In genomic region chr17:78117027-78117981, GRCh38 we compare ENCODE assay signal across 9 cellular contexts. TPM values are rescaled to one million over a fixed set of nuclear protein-coding genes. Genes with fewer than 3 reads are reported as not detected.
DNase-seq lines count a peak whose midpoint lies in the region; ATAC-seq and TF ChIP-seq lines count a peak whose summit lies in the region.
"Had no signal": no experiment of that assay in that cellular context is flagged by ENCODE, and none has a peak within 500 bp of the region (broad histone marks: within the 10 kb centered on the region; RNA-seq: fewer than 3 reads in every experiment).

No MANE protein-coding gene starts in this region.

- CTCF ChIA-PET in naive thymus-derived CD4-positive, alpha-beta T cell (lab: Charles Lee): interaction anchor here (0.5 to 5.8 kb wide), 5 partner anchors 13 to 66 kb away, joined by 3 to 59 read pairs (median 5); no protein-coding TSS in a partner anchor

- in situ Hi-C loops in brain microvascular endothelial cell (cut with HindIII; ENCODE audit: low pct_ligation_motif_present, low sequenced_read_pairs) (no loop called here), HAP-1 (cut with MboI; ENCODE audit: low sequenced_read_pairs) (loop anchor here (25.0 kb wide), 1 partner anchor 595 kb away; no protein-coding TSS in a partner anchor)

- H3K9me3 Mint-ChIP-seq in naive thymus-derived CD4-positive, alpha-beta T cell: peaks cover 0 to 14% (median 0%) of the 10 kb centered on the region in 11 donors

- intact Hi-C loops in naive thymus-derived CD4-positive, alpha-beta T cell (cut with micrococcal nuclease): loop anchor here in 1 of 2 donors (1.0 kb wide), 1 partner anchor 17 kb away; no protein-coding TSS in a partner anchor

- H3K36me3 ChIP-seq in brain microvascular endothelial cell (replicated peaks) (no peaks in the 10 kb centered on the region), HAP-1 (replicated peaks) (no peaks in the 10 kb centered on the region)
- peaks cover 11 to 84% (median 29%) of the 10 kb centered on the region in 3 experiments for H3K36me3 ChIP-seq in naive thymus-derived CD4-positive, alpha-beta T cell (ENCODE audit: control insufficient read depth in 2 of 3, insufficient read depth in 3 of 3, low read length in 3 of 3)

- no peaks in the 10 kb centered on the region for H3K27me3 Mint-ChIP-seq in naive thymus-derived CD4-positive, alpha-beta T cell

- H3K4me1 Mint-ChIP-seq in naive thymus-derived CD4-positive, alpha-beta T cell: peaks cover 42 to 74% (median 51%) of the 10 kb centered on the region in 7 donors

- H3K36me3 Mint-ChIP-seq in naive thymus-derived CD4-positive, alpha-beta T cell: peaks cover 3 to 37% (median 15%) of the 10 kb centered on the region in 5 donors

- ATAC-seq in naive thymus-derived CD4-positive, alpha-beta T cell: no peak
- no peak for ATAC-seq in GM18505 (IDR thresholded peaks at IDR 0.05; ENCODE audit: unreplicated experiment)
- no peak for ATAC-seq in omental fat pad (ENCODE audit: low FRiP score)

- DNase-seq in Daoy (ENCODE audit: low read depth) (peak; percentile 58), NCI-H2029 (lab: John Stamatoyannopoulos, UW) (peak; percentile 38), brain microvascular endothelial cell (no peak), omental fat pad (ENCODE audit: low spot score) (no peak), HAP-1 (ENCODE audit: low spot score in 2 of 2) (no peak), UCSD-AML1 (lab: John Stamatoyannopoulos, UW; ENCODE audit: unreplicated experiment) (no peak)
- DNase-seq in naive thymus-derived CD4-positive, alpha-beta T cell: peak in 1 of 9 donors; percentile 39

- H3K4me3 Mint-ChIP-seq in naive thymus-derived CD4-positive, alpha-beta T cell: peak overlapping the region in 7 of 10 donors; percentile 4 to 93 (median 42)

- H3K27me3 ChIP-seq in brain microvascular endothelial cell (replicated peaks) (no peaks in the 10 kb centered on the region), HAP-1 (ENCODE audit: low read depth) (no peaks in the 10 kb centered on the region)
- no peaks in the 10 kb centered on the region for H3K27me3 ChIP-seq in naive thymus-derived CD4-positive, alpha-beta T cell (ENCODE audit: control insufficient read depth in 2 of 2, insufficient read depth in 2 of 2, low read length in 2 of 2)

- H3K27ac Mint-ChIP-seq in naive thymus-derived CD4-positive, alpha-beta T cell: peak overlapping the region; percentile 38 to 87 (median 77)

- no peak for TF ChIP-seq POLR2A in GM18505 (IDR thresholded peaks at IDR 0.05; ENCODE audit: borderline replicate concordance, extremely low read depth, insufficient read depth, insufficient read length)

- no peak overlapping the region for H3K27ac ChIP-seq in brain microvascular endothelial cell
- H3K27ac ChIP-seq in naive thymus-derived CD4-positive, alpha-beta T cell (ENCODE audit: low read depth, low read length): peak overlapping the region; percentile 44

- H3K9me3 ChIP-seq in naive thymus-derived CD4-positive, alpha-beta T cell (ENCODE audit: control insufficient read depth in 2 of 3, low read length in 3 of 3): no peaks in the 10 kb centered on the region
- H3K9me3 ChIP-seq in HAP-1: no peaks in the 10 kb centered on the region

- H3K4me3 ChIP-seq in brain microvascular endothelial cell (ENCODE audit: low read depth, low read length) (no peak overlapping the region), HAP-1 (no peak overlapping the region)
- no peak overlapping the region for H3K4me3 ChIP-seq in naive thymus-derived CD4-positive, alpha-beta T cell (ENCODE audit: low read length)

- TF ChIP-seq CTCF in brain microvascular endothelial cell (IDR thresholded peaks at IDR 0.05; ENCODE audit: low read depth, low read length, missing control alignments) (peak; percentile 33), omental fat pad (IDR thresholded peaks at IDR 0.05) (no peak)

- peaks cover 42 to 57% of the 10 kb centered on the region in 2 donors for H3K4me1 ChIP-seq in naive thymus-derived CD4-positive, alpha-beta T cell (ENCODE audit: control insufficient read depth in 2 of 2, insufficient read depth in 2 of 2, low read length in 2 of 2)
- peaks cover 2% of the 10 kb centered on the region for H3K4me1 ChIP-seq in HAP-1

- POLR2A ChIA-PET in naive thymus-derived CD4-positive, alpha-beta T cell (lab: Charles Lee): interaction anchor here (0.6 to 25.2 kb wide), 9 partner anchors 9 to 159 kb away, joined by 3 to 898 read pairs (median 5); partner anchors contain the start of genes C17orf99, TMC6, TMC8 and TNRC6C

RNA-seq across cellular contexts. Expression of gene TMC6, which starts 11.3 kb away (rescaled TPM):
- 0.80 and 4.6 TPM in 2 replicates for total RNA-seq in Daoy (2014; rRNA removed; shearing (Covaris generic))
- 100 to 1,000 TPM; 574 to 808 (median 773) TPM for total RNA-seq in naive thymus-derived CD4-positive, alpha-beta T cell
- polyA plus RNA-seq in naive thymus-derived CD4-positive, alpha-beta T cell: 100 to 1,000 TPM; 165 to 247 TPM
- 10 to 100 TPM; 21.8 to 72.8 (median 51.3) TPM for total RNA-seq in omental fat pad

RNA-seq across cellular contexts. Expression of gene TMC8, which starts 13.3 kb away (rescaled TPM):
- total RNA-seq in Daoy (2014; rRNA removed; shearing (Covaris generic)): not detected in 2 replicates
- 100 to 1,000 TPM; 423 to 593 (median 509) TPM for total RNA-seq in naive thymus-derived CD4-positive, alpha-beta T cell
- polyA plus RNA-seq in naive thymus-derived CD4-positive, alpha-beta T cell: 100 to 1,000 TPM in 1 of 2 donors, 10 to 100 TPM in 1; 94.4 to 217 TPM
- 10 to 100 TPM in 1 of 4 donors, 1 to 10 TPM in 3; 3.2 to 12.5 (median 6.5) TPM for total RNA-seq in omental fat pad

RNA-seq across cellular contexts. Expression of gene C17orf99, which starts 28.9 kb away (rescaled TPM):
- not detected in 2 replicates for total RNA-seq in Daoy (2014; rRNA removed; shearing (Covaris generic))
- 1 to 10 TPM in 1 of 5 experiments, under 1 TPM in 1, not detected in 3; 0.10 to 1.0 TPM for total RNA-seq in naive thymus-derived CD4-positive, alpha-beta T cell
- not detected for polyA plus RNA-seq in naive thymus-derived CD4-positive, alpha-beta T cell
- not detected for total RNA-seq in omental fat pad
- total RNA-seq: subcutaneous adipose tissue had no signal

RNA-seq across cellular contexts. Expression of gene SYNGR2, which starts 51.1 kb away (rescaled TPM):
- total RNA-seq in Daoy (2014; rRNA removed; shearing (Covaris generic)): 14.8 and 19.4 TPM in 2 replicates
- total RNA-seq in naive thymus-derived CD4-positive, alpha-beta T cell: 100 to 1,000 TPM in 1 of 5 experiments, 10 to 100 TPM in 4; 47.6 to 109 (median 58.6) TPM
- polyA plus RNA-seq in naive thymus-derived CD4-positive, alpha-beta T cell: 100 to 1,000 TPM in 1 of 2 donors, 10 to 100 TPM in 1; 94.6 to 118 TPM
- total RNA-seq in omental fat pad: 10 to 100 TPM; 24.3 to 80.6 (median 52.4) TPM

Comparison
In these comparisons a context has a peak if more than half of its experiments do, and no peak if none do; other contexts are left out.
1. DNase-seq: peak in Daoy (single experiment) and NCI-H2029 (single experiment); none in brain microvascular endothelial cell (single experiment), omental fat pad (single experiment), HAP-1 (0 of 2) and UCSD-AML1 (single experiment).
2. RNA of gene TMC8, which starts 13.3 kb away (total RNA-seq): 423 to 593 TPM in naive thymus-derived CD4-positive, alpha-beta T cell; 3.2 to 12.5 TPM in omental fat pad and not detected in Daoy; every median in the first group is over 10 times any median in the second.